Comparison of ENCODE assay signal across 13 cellular contexts in genomic region chr9:109721021-109721420, GRCh38. TPM values are rescaled to one million over a fixed set of nuclear protein-coding genes. Genes with fewer than 3 reads are reported as not detected.
"Had no signal": no experiment of that assay in that cellular context is flagged by ENCODE, and none has a peak within 500 bp of the region (broad histone marks: within the 10 kb centered on the region; RNA-seq: fewer than 3 reads in every experiment).

No MANE protein-coding gene starts in this region.

- H3K27ac ChIP-seq: epithelial cell of prostate, ovary, tibial nerve, uterus had no signal

- H3K9me3 ChIP-seq: ovary, tibial nerve, uterus had no signal

- H3K4me3 ChIP-seq: ovary, tibial nerve, uterus had no signal

- H3K36me3 ChIP-seq: ovary, tibial nerve, uterus had no signal

- DNase-seq: activated CD4-positive, CD25-positive, alpha-beta regulatory T cell treated with anti-CD3 and anti-CD28 coated beads, Interleukin-2, amount 50 U/mL, for 72 hours; activated naive CD4-positive, alpha-beta T cell; activated naive CD8-positive, alpha-beta T cell treated with anti-CD3 and anti-CD28 coated beads, Interleukin-2, amount 10 ng/mL, durations not matched to agents 7 days and 5 days; effector memory CD4-positive, alpha-beta T cell; kidney glomerular epithelial cell; ovary; T-cell; T1000; uterus had no signal

- H3K27me3 ChIP-seq: ovary, tibial nerve, uterus had no signal

- H3K4me1 ChIP-seq: tibial nerve, uterus had no signal

- ATAC-seq: stimulated activated effector memory CD8-positive, alpha-beta T cell treated with anti-CD3 and anti-CD28 coated beads, Interleukin-12 subunit alpha, Interleukin-12 subunit beta, amount 100 ng/mL, for 72 hours; T-cell had no signal

RNA-seq across cellular contexts. Expression of gene PALM2AKAP2, which starts 59.0 kb away (rescaled TPM):
- total RNA-seq: activated CD8-positive, alpha-beta memory T cell treated with anti-CD3 and anti-CD28 coated beads for 36 hours; activated naive CD8-positive, alpha-beta T cell treated with anti-CD3 and anti-CD28 coated beads, Interleukin-2, amount 10 ng/mL, durations not matched to agents 7 days and 5 days; T-cell had no signal
